1 cellular context compared by ENCODE assay signal in the genomic region with DNA sequence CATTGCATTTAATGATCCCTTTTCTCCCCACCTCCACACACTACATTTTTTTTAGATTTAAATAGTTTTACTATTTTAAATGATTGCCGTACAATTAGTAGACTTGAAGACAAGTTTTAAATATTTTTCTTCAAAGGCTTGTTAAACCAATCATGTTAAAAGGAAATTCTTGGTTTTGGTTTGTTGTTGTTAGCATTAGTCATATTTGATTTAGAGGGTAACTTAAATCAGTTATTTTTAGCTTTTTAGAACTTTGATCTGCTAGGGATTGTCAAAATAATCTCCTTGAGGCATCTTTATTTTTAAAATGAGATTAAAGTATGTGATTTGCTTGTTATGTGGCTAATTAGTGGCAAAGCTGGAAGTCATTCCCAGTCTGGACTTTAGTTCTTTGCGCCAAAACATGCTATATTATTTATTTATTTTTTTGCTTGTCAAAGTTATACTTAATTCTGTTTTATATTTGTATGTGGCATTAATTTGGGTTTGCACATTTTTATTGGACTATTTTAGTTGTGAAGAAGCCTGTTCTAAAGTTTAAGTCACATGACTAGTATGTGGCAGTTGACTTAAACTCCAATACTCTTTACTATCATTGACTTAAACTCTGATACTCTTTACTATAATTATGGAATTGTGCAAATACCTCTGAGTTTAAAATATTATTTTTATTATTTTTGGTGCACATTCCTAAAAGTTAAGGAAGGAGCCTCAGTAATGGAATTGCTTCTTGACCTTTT.
TF ChIP-seq lines count a peak whose summit lies in the region.

No MANE protein-coding gene starts in this region.

TF ChIP-seq in endothelial cell of umbilical vein, 7 proteins besides CTCF, POLR2A, EP300 and RAD21:
- TF ChIP-seq FOS (IDR thresholded peaks at IDR 0.05; ENCODE audit: borderline replicate concordance, insufficient read depth, low read length) (no peak), POLR2AphosphoS5 (IDR thresholded peaks at IDR 0.05; ENCODE audit: insufficient read depth, low read depth, low read length) (no peak), MYC (IDR thresholded peaks at IDR 0.05; ENCODE audit: low read depth, low read length) (no peak), EZH2 (IDR thresholded peaks at IDR 0.05; ENCODE audit: borderline replicate concordance, low read depth, low read length, severe bottlenecking) (no peak), GATA2 (IDR thresholded peaks at IDR 0.05; ENCODE audit: insufficient read depth, insufficient read length, low read depth, low read length) (no peak), JUN (IDR thresholded peaks at IDR 0.05; ENCODE audit: borderline replicate concordance, insufficient read depth, insufficient read length, low read depth) (no peak)
- TF ChIP-seq, protein P1, sequence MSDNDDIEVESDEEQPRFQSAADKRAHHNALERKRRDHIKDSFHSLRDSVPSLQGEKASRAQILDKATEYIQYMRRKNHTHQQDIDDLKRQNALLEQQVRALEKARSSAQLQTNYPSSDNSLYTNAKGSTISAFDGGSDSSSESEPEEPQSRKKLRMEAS (IDR thresholded peaks at IDR 0.05; ENCODE audit: insufficient read depth, insufficient read length), result no peak
